In genomic region chr12:132587781-132588180, GRCh38 we compare ENCODE assay signal across 27 cellular contexts. TPM values are rescaled to one million over a fixed set of nuclear protein-coding genes. Genes with fewer than 3 reads are reported as not detected.
DNase-seq lines count a peak whose midpoint lies in the region; ATAC-seq, FAIRE-seq and TF ChIP-seq lines count a peak whose summit lies in the region.
"Had no signal": no experiment of that assay in that cellular context is flagged by ENCODE, and none has a peak within 500 bp of the region (broad histone marks: within the 10 kb centered on the region; RNA-seq: fewer than 3 reads in every experiment).

No MANE protein-coding gene starts in this region.

- no peak overlapping the region for H2BK20ac ChIP-seq in H1 (ENCODE audit: low read length)

- SMC1A ChIA-PET in GM12878 (lab: Charles Lee; ENCODE audit: uncharacterized antibody, unreplicated experiment) = no interaction called here

- H2AFZ ChIP-seq in GM12878 (ENCODE audit: control insufficient read depth, low read depth, low read length) (no peak overlapping the region), H1 (ENCODE audit: low read length) (no peak overlapping the region)

- TF ChIP-seq CTCF in HEK293 (tag by site-specific recombination; IDR thresholded peaks at IDR 0.05) = no peak
- no peak for TF ChIP-seq CTCF in GM12878 (IDR thresholded peaks at IDR 0.05 in 2 of 3, conservative IDR thresholded peaks at IDR 0.05 in 1 of 3; ENCODE audit: control insufficient read depth in 2 of 3, extremely low read depth in 1 of 3, insufficient read depth in 1 of 3, low read depth in 3 of 3, low read length in 3 of 3)
- no peak for TF ChIP-seq CTCF in H1 (IDR thresholded peaks at IDR 0.05; ENCODE audit: control extremely low read depth in 1 of 3, insufficient read depth in 1 of 3, low read depth in 1 of 3, low read length in 3 of 3)

- BruUV-seq in GM12878 (replicated peaks; lab: Mats Ljungman, UMichigan) = no TSS peak

- H2BK120ac ChIP-seq in H1 (replicated peaks; ENCODE audit: low read depth, low read length) = no peak overlapping the region

- H3K18ac ChIP-seq in H1 (ENCODE audit: extremely low read depth, low read length) = no peak overlapping the region

- CTCF ChIA-PET in HEK293 (lab: Yijun Ruan, JAX) = no interaction called here
- CTCF ChIA-PET in HEK293T (lab: Yijun Ruan, JAX) = no interaction called here
- CTCF ChIA-PET in GM12878 (lab: Yijun Ruan, JAX) = no interaction called here
- CTCF ChIA-PET in H1 (lab: Charles Lee; ENCODE audit: partially characterized antibody) = interaction anchor here (1.2 kb wide), 1 partner anchor 26 kb away, joined by 3 read pairs; no protein-coding TSS in a partner anchor

- TF ChIP-seq POLR2A in GM12878 (IDR thresholded peaks at IDR 0.05; ENCODE audit: low read depth, low read length) = no peak
- TF ChIP-seq POLR2A in H1 (IDR thresholded peaks at IDR 0.05; ENCODE audit: control extremely low read depth in 1 of 2, low read depth in 2 of 2, low read length in 2 of 2) = no peak

- H3K4me2 ChIP-seq in GM12878 (ENCODE audit: control insufficient read depth, insufficient read depth) (no peak overlapping the region), H1 (ENCODE audit: insufficient read depth in 1 of 2, low read depth in 2 of 2, low read length in 2 of 2) (no peak overlapping the region)
- H3K4me2 ChIP-seq: BLaER1 had no signal

- TF ChIP-seq EP300 in GM12878 (IDR thresholded peaks at IDR 0.05; ENCODE audit: borderline replicate concordance in 1 of 2, control insufficient read depth in 1 of 2, low read depth in 2 of 2, low read length in 2 of 2) (no peak), H1 (IDR thresholded peaks at IDR 0.05; ENCODE audit: borderline replicate concordance in 1 of 2, low read depth in 2 of 2, low read length in 2 of 2) (no peak)

- no peak overlapping the region for H2BK5ac ChIP-seq in H1 (ENCODE audit: low read depth, low read length)

- H3K4me3 ChIP-seq in HEK293 (ENCODE audit: low read depth, low read length) (no peak overlapping the region), GM12878 (no peak overlapping the region), H1 (ENCODE audit: extremely low read depth in 1 of 4, insufficient read depth in 2 of 4, low read depth in 3 of 4, low read length in 4 of 4) (no peak overlapping the region)
- H3K4me3 ChIP-seq: BLaER1 had no signal

- H3K9me3 ChIP-seq in HEK293 (ENCODE audit: control insufficient read depth, insufficient read depth, low read depth, low read length) = no peaks in the 10 kb centered on the region
- H3K9me3 ChIP-seq in GM12878 (replicated peaks; ENCODE audit: control insufficient read depth, insufficient read depth, low read length) = no peaks in the 10 kb centered on the region
- peaks cover 0 to 12% of the 10 kb centered on the region in 2 experiments; a peak in 1 of 4 replicates for H3K9me3 ChIP-seq in H1 (ENCODE audit: insufficient read depth in 2 of 2, low read depth in 1 of 2, low read length in 1 of 2)
- H3K9me3 ChIP-seq: BE2C, BLaER1 had no signal

- H3K79me2 ChIP-seq in GM12878 (ENCODE audit: control insufficient read depth, insufficient read depth, low read length) (no peaks in the 10 kb centered on the region), H1 (ENCODE audit: control insufficient read depth in 1 of 2, insufficient read depth in 2 of 2, low read length in 2 of 2) (no peaks in the 10 kb centered on the region)

- FAIRE-seq in GM12878 (lab: Jason Lieb, UNC) (no peak), H1 (lab: Jason Lieb, UNC) (no peak)
- FAIRE-seq: A204.1, G401.6, GM12892, GM18507 had no signal

- no peak overlapping the region for H3K23ac ChIP-seq in H1 (ENCODE audit: insufficient read length)

- H3K9ac ChIP-seq in GM12878 (ENCODE audit: control insufficient read depth, insufficient read depth, low read length) = no peak overlapping the region
- H3K9ac ChIP-seq in H1 (replicated peaks in 1 of 4; ENCODE audit: extremely low read depth in 1 of 4, low read depth in 3 of 4, low read length in 3 of 4) = no peak overlapping the region
- H3K9ac ChIP-seq: BLaER1 had no signal

- no peak for DNase-seq in HEK293T (ENCODE audit: extremely low spot score)
- no peak for DNase-seq in GM12878 (ENCODE audit: low read depth, low spot score)
- no peak for DNase-seq in H1 (ENCODE audit: low read depth in 1 of 2, low spot score in 2 of 2)
- DNase-seq in SIG-M5 treated with dmso at 0.1 percent for 504 hours (lab: John Stamatoyannopoulos, UW; ENCODE audit: unreplicated experiment) = no peak
- no peak for DNase-seq in H4 (ENCODE audit: low spot score)
- DNase-seq: 8988T; ACHN; BE2C; C1 segment of cervical spinal cord; CD4-positive, alpha-beta memory T cell; CD4-positive, CD25-positive, alpha-beta regulatory T cell; CD8-positive, alpha-beta memory T cell; COR-L47; DMS 273 treated with DMSO at 0.1 percent for 48 hours; DMS153; DMS79 treated with DMSO at 0.1 percent for 48 hours; GF-D8 had no signal

- in situ Hi-C loops in GM12878 (cut with MboI) = no loop called here

- peaks cover 9% of the 10 kb centered on the region; the same call in 1 of the 2 replicates for H3K23me2 ChIP-seq in H1 (ENCODE audit: low read depth, low read length)

- H2BK15ac ChIP-seq in H1 (ENCODE audit: low read length) = no peak overlapping the region

- no peaks in the 10 kb centered on the region for H3K36me3 ChIP-seq in HEK293 (ENCODE audit: control insufficient read depth in 2 of 2, insufficient read depth in 1 of 2, low read length in 2 of 2)
- no peaks in the 10 kb centered on the region for H3K36me3 ChIP-seq in GM12878 (ENCODE audit: control insufficient read depth in 2 of 2, insufficient read depth in 2 of 2, low read length in 1 of 2)
- no peaks in the 10 kb centered on the region for H3K36me3 ChIP-seq in H1 (ENCODE audit: control insufficient read depth in 2 of 4, insufficient read depth in 4 of 4, low read length in 3 of 4)
- H3K36me3 ChIP-seq: BE2C had no signal

- WGBS in GM12878 (ENCODE audit: insufficient coverage, insufficient replicate concordance, low lambda C conversion rate, missing lambda C conversion rate) = 67% methylated on average over 3 of the region's 3 CpGs
- 77% methylated on average over 3 of the region's 3 CpGs; no CpG with 5 or more reads in 1 of the 2 experiments for WGBS in H1 (ENCODE audit: extremely low coverage in 1 of 2, insufficient coverage in 1 of 2, insufficient read length in 1 of 2, insufficient replicate concordance in 2 of 2, low coverage in 1 of 2, low lambda C conversion rate in 2 of 2, missing lambda C conversion rate in 1 of 2), 2 experiments

- no peak overlapping the region for H3K56ac ChIP-seq in H1 (replicated peaks; ENCODE audit: insufficient read length, low read depth, low read length)

- intact Hi-C loops in GM12878 (cut with micrococcal nuclease; ENCODE audit: unreplicated experiment) = no loop called here

- H3K4me1 ChIP-seq in HEK293 (ENCODE audit: control insufficient read depth, insufficient read depth, low read length) (no peaks in the 10 kb centered on the region), GM12878 (ENCODE audit: control insufficient read depth, insufficient read depth, low read length) (no peaks in the 10 kb centered on the region), H1 (replicated peaks in 1 of 4; ENCODE audit: control insufficient read depth in 3 of 4, insufficient read depth in 4 of 4, low read length in 3 of 4) (peaks cover 0 to 4% (median 2%) of the 10 kb centered on the region in 4 experiments; a peak in 2 of 7 replicates)
- H3K4me1 ChIP-seq: BE2C, BLaER1 had no signal

- POLR2A ChIA-PET in HEK293 (lab: Yijun Ruan, JAX) (no interaction called here), HEK293T (lab: Yijun Ruan, JAX) (no interaction called here), GM12878 (lab: Charles Lee) (no interaction called here), H1 (lab: Charles Lee; ENCODE audit: partially characterized antibody) (no interaction called here)

- H3K27ac ChIP-seq in HEK293 (ENCODE audit: extremely low read depth, low read depth, low read length) = no peak overlapping the region
- no peak overlapping the region for H3K27ac ChIP-seq in GM12878 (ENCODE audit: control insufficient read depth, insufficient read depth)
- no peak overlapping the region for H3K27ac ChIP-seq in H1 (ENCODE audit: low read depth, low read length)
- H3K27ac ChIP-seq: BLaER1 had no signal

- no peaks in the 10 kb centered on the region for H3K79me1 ChIP-seq in H1 (ENCODE audit: low read depth, low read length)

- no peak overlapping the region for H4K91ac ChIP-seq in H1 (replicated peaks; ENCODE audit: insufficient read length, low read length)

- no peak overlapping the region for H2BK12ac ChIP-seq in H1 (ENCODE audit: low read depth, low read length)

- RAD21 ChIA-PET in GM12878 (lab: Charles Lee; ENCODE audit: unreplicated experiment) = no interaction called here

- H3K27me3 ChIP-seq in GM12878 (replicated peaks in 1 of 2; ENCODE audit: control insufficient read depth in 2 of 2, insufficient read depth in 2 of 2, low read length in 1 of 2) (no peaks in the 10 kb centered on the region), H1 (replicated peaks in 1 of 4; ENCODE audit: control insufficient read depth in 3 of 4, extremely low read depth in 1 of 4, insufficient read depth in 3 of 4, low read length in 3 of 4) (peaks cover 52 to 93% (median 82%) of the 10 kb centered on the region in 4 experiments)
- H3K27me3 ChIP-seq: BE2C, BLaER1 had no signal

- ATAC-seq in GM12878 = no peak
- no peak for ATAC-seq in HG02678 (IDR thresholded peaks at IDR 0.05; ENCODE audit: unreplicated experiment)

- H3K14ac ChIP-seq in H1 (ENCODE audit: insufficient read length) = no peak overlapping the region

- H2AK5ac ChIP-seq in H1 (ENCODE audit: low read depth, low read length) = no peak overlapping the region

- no peak overlapping the region for H4K5ac ChIP-seq in H1 (ENCODE audit: insufficient read length, low read depth, low read length)

- H4K20me1 ChIP-seq in GM12878 (ENCODE audit: control insufficient read depth, insufficient read depth) (no peaks in the 10 kb centered on the region), H1 (replicated peaks in 1 of 2; ENCODE audit: control insufficient read depth in 1 of 2, insufficient read depth in 2 of 2, low read length in 2 of 2) (peaks cover under 1 to 6% of the 10 kb centered on the region in 2 experiments)

- TF ChIP-seq RAD21 in GM12878 (IDR thresholded peaks at IDR 0.05; ENCODE audit: insufficient read depth, low read depth, low read length) (no peak), H1 (IDR thresholded peaks at IDR 0.05 in 1 of 2, conservative IDR thresholded peaks at IDR 0.05 in 1 of 2; ENCODE audit: low read depth in 2 of 2, low read length in 2 of 2) (no peak)

- H3K4ac ChIP-seq in H1 (replicated peaks; ENCODE audit: insufficient read length, low read depth, low read length) = no peak overlapping the region

- H4K8ac ChIP-seq in H1 (ENCODE audit: extremely low read depth, insufficient read depth, low read length) = no peak overlapping the region

RNA-seq across cellular contexts. Expression of gene LRCOL1, which starts 22.6 kb away (rescaled TPM):
- not detected in 2 replicates for total RNA-seq in GM12878 (2013; cell fraction: nucleolus; rRNA removed)
- total RNA-seq in GM12878 (2014; rRNA removed) (not detected in 2 replicates), GM12878 (2014; rRNA removed; fragmentation: Illumina TruSeq; extraction: Trizol) (not detected in 2 replicates), GM12878 (2021) (not detected in 2 replicates)
- polyA plus RNA-seq in GM12878 (2011; ENCODE audit: low read depth) = not detected
- polyA plus RNA-seq in GM12878 (2011; rRNA removed) (not detected in 2 replicates), GM12878 (2014; fragmentation: Illumina TruSeq; extraction: Trizol) (not detected in 2 replicates), GM12878 (2014; fragmentation: Nextera tagmentation; extraction: Ambion mirVana) (not detected), GM12878 (2014; rRNA removed) (not detected in 2 replicates), GM12878 (2016; fragmentation: Nextera tagmentation; extraction: Ambion mirVana) (not detected), H1 (2011; rRNA removed) (0.42 TPM in 1 of 2 replicates, not detected in the other)
- not detected in 2 replicates for polyA plus RNA-seq in GM12878 (2011; cell fraction: cytosol; rRNA removed)
- polyA plus RNA-seq in GM12878 (2011; cell fraction: nucleus; rRNA removed) = 0.27 TPM in 1 of 2 replicates, not detected in the other
- not detected in 2 replicates for polyA plus RNA-seq in GM12878 (2012)
- not detected in 2 replicates for polyA minus RNA-seq in GM12878 (2011; rRNA and poly(A)+ RNA removed)
- polyA minus RNA-seq in GM12878 (2011; cell fraction: cytosol; rRNA and poly(A)+ RNA removed) = not detected in 2 replicates
- polyA minus RNA-seq in GM12878 (2011; cell fraction: nucleus; rRNA and poly(A)+ RNA removed) = not detected in 2 replicates
- not detected in 2 replicates for total RNA-seq in H1 (2021; fragmentation: NEBNext Ultra II Directional; extraction: Animal tissue kit (Norgen Biotek cat#: 25700))
- polyA plus RNA-seq in H1 (2011; cell fraction: cytosol; rRNA removed) = 0.18 TPM
- polyA plus RNA-seq in H1 (2011; cell fraction: nucleus; rRNA removed) = 1.6 TPM
- not detected in 4 replicates for polyA plus RNA-seq in H1 (2012, experiment 1 of 2)
- not detected for polyA plus RNA-seq in H1 (2012, experiment 2 of 2)
- polyA plus RNA-seq in H1 (2013, experiment 1 of 2) = not detected
- 0.09 TPM for polyA plus RNA-seq in H1 (2013, experiment 2 of 2)
- polyA minus RNA-seq in H1 (2011; rRNA and poly(A)+ RNA removed) = not detected in 2 replicates
- not detected for polyA minus RNA-seq in H1 (2011; cell fraction: cytosol; rRNA and poly(A)+ RNA removed)
- polyA minus RNA-seq in H1 (2011; cell fraction: nucleus; rRNA and poly(A)+ RNA removed) = not detected
- not detected in 2 replicates for total RNA-seq in H4 (2014; rRNA removed; shearing (Covaris generic))
- total RNA-seq: A673; CD4-positive, alpha-beta memory T cell; CD4-positive, CD25-positive, alpha-beta regulatory T cell; CD8-positive, alpha-beta memory T cell had no signal
- polyA plus RNA-seq: CD14-positive monocyte; CD4-positive, alpha-beta memory T cell; CD4-positive, CD25-positive, alpha-beta regulatory T cell; CD8-positive, alpha-beta memory T cell had no signal

RNA-seq across cellular contexts. Expression of gene P2RX2, which starts 30.8 kb away (rescaled TPM):
- not detected in 2 replicates for total RNA-seq in GM12878 (2013; cell fraction: nucleolus; rRNA removed)
- total RNA-seq in GM12878 (2014; rRNA removed) (not detected in 2 replicates), GM12878 (2014; rRNA removed; fragmentation: Illumina TruSeq; extraction: Trizol) (not detected in 2 replicates), GM12878 (2021) (not detected in 2 replicates)
- not detected for polyA plus RNA-seq in GM12878 (2011; ENCODE audit: low read depth)
- polyA plus RNA-seq in GM12878 (2011; rRNA removed) (not detected in 2 replicates), GM12878 (2014; fragmentation: Illumina TruSeq; extraction: Trizol) (not detected in 2 replicates), GM12878 (2014; fragmentation: Nextera tagmentation; extraction: Ambion mirVana) (not detected), GM12878 (2014; rRNA removed) (not detected in 2 replicates), GM12878 (2016; fragmentation: Nextera tagmentation; extraction: Ambion mirVana) (not detected), H1 (2011; rRNA removed) (2.2 and 6.3 TPM in 2 replicates)
- not detected in 2 replicates for polyA plus RNA-seq in GM12878 (2011; cell fraction: cytosol; rRNA removed)
- polyA plus RNA-seq in GM12878 (2011; cell fraction: nucleus; rRNA removed) = not detected in 2 replicates
- not detected in 2 replicates for polyA plus RNA-seq in GM12878 (2012)
- polyA minus RNA-seq in GM12878 (2011; rRNA and poly(A)+ RNA removed) = not detected in 2 replicates
- not detected in 2 replicates for polyA minus RNA-seq in GM12878 (2011; cell fraction: cytosol; rRNA and poly(A)+ RNA removed)
- polyA minus RNA-seq in GM12878 (2011; cell fraction: nucleus; rRNA and poly(A)+ RNA removed) = not detected in 2 replicates
- total RNA-seq in H1 (2021; fragmentation: NEBNext Ultra II Directional; extraction: Animal tissue kit (Norgen Biotek cat#: 25700)) = 0.84 and 1.5 TPM in 2 replicates
- 4.0 TPM for polyA plus RNA-seq in H1 (2011; cell fraction: cytosol; rRNA removed)
- 40.4 TPM for polyA plus RNA-seq in H1 (2011; cell fraction: nucleus; rRNA removed)
- polyA plus RNA-seq in H1 (2012, experiment 1 of 2) = 2.0 to 3.0 TPM (median 2.5 TPM) in 4 replicates
- 1.5 TPM for polyA plus RNA-seq in H1 (2012, experiment 2 of 2)
- 1.9 TPM for polyA plus RNA-seq in H1 (2013, experiment 1 of 2)
- 1.7 TPM for polyA plus RNA-seq in H1 (2013, experiment 2 of 2)
- 0.50 and 0.54 TPM in 2 replicates for polyA minus RNA-seq in H1 (2011; rRNA and poly(A)+ RNA removed)
- 0.59 TPM for polyA minus RNA-seq in H1 (2011; cell fraction: cytosol; rRNA and poly(A)+ RNA removed)
- polyA minus RNA-seq in H1 (2011; cell fraction: nucleus; rRNA and poly(A)+ RNA removed) = 2.2 TPM
- not detected in 2 replicates for total RNA-seq in H4 (2014; rRNA removed; shearing (Covaris generic))
- total RNA-seq: A673; CD4-positive, alpha-beta memory T cell; CD4-positive, CD25-positive, alpha-beta regulatory T cell; CD8-positive, alpha-beta memory T cell had no signal
- polyA plus RNA-seq: AG04450; CD14-positive monocyte; CD4-positive, alpha-beta memory T cell; CD4-positive, CD25-positive, alpha-beta regulatory T cell; CD8-positive, alpha-beta memory T cell had no signal
